In the genomic region with DNA sequence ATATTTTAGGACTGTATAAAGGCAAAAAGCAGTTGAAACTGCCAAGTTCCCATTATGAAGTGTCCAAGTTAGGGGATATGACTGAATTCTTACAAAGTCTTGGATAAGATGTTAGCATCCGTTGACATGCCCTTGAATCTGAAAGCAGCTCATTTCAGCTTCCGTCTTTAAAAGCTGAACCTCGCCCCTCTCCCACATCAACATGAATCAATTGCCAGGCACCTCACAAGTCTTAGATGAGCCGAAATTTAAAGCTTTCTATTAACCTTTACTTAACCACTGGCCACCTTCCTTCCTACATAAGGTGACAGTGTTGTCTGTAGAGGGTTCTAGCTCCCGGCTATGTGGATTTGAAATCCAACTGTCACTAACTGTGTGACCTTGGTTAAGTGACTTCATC, we compare ENCODE assay signal across 8 cellular contexts. TPM values are rescaled to one million over a fixed set of nuclear protein-coding genes. Genes with fewer than 3 reads are reported as not detected.
DNase-seq lines count a peak whose midpoint lies in the region; ATAC-seq and TF ChIP-seq lines count a peak whose summit lies in the region.

No MANE protein-coding gene starts in this region.

- H3K4me1 ChIP-seq in adipocyte (ENCODE audit: control insufficient read depth, insufficient read depth, low read length) (peaks cover 69% of the 10 kb centered on the region), thoracic aorta (ENCODE audit: control insufficient read depth in 1 of 2, low read depth in 2 of 2) (peaks cover 31 to 49% of the 10 kb centered on the region in 2 donors)

- peak overlapping the region; percentile 89 for H3K9ac ChIP-seq in adipocyte (ENCODE audit: low read length)

- H3K27me3 ChIP-seq in HL-60 (ENCODE audit: insufficient read depth, poor library complexity, severe bottlenecking) = no peaks in the 10 kb centered on the region
- H3K27me3 ChIP-seq in adipocyte (replicated peaks; ENCODE audit: control insufficient read depth, insufficient read depth, low read length) = no peaks in the 10 kb centered on the region
- H3K27me3 ChIP-seq in thoracic aorta (replicated peaks; ENCODE audit: insufficient read depth) = no peaks in the 10 kb centered on the region

- in situ Hi-C loops in ACHN (cut with HindIII; ENCODE audit: low pct_ligation_motif_present, low pct_unique_long_range_greater_than_20kb, low sequenced_read_pairs) = no loop called here

- peak overlapping the region; percentile 87 for H3K4me3 ChIP-seq in HL-60 (replicated peaks; ENCODE audit: insufficient read depth, low read length)
- peak overlapping the region; percentile 94 for H3K4me3 ChIP-seq in adipocyte (ENCODE audit: low read length)
- peak overlapping the region; percentile 94 for H3K4me3 ChIP-seq in thoracic aorta

- H3K27ac ChIP-seq in HL-60 (replicated peaks) (peak overlapping the region; percentile 88), thoracic aorta (no peak overlapping the region)

- TF ChIP-seq CTCF in HL-60 (IDR thresholded peaks at IDR 0.05; ENCODE audit: insufficient read depth, low read length) (no peak), thoracic aorta (IDR thresholded peaks at IDR 0.05) (no peak)

- no peak for ATAC-seq in left lobe of liver
- no peak for ATAC-seq in thoracic aorta (ENCODE audit: insufficient number of reproducible peaks, low FRiP score, low read depth)

- no peaks in the 10 kb centered on the region for H3K9me3 ChIP-seq in adipocyte (ENCODE audit: control insufficient read depth, low read length)
- no peaks in the 10 kb centered on the region for H3K9me3 ChIP-seq in thoracic aorta

- H3K36me3 ChIP-seq in adipocyte (ENCODE audit: control insufficient read depth, insufficient read depth, low read length, severe bottlenecking) (no peaks in the 10 kb centered on the region), thoracic aorta (no peaks in the 10 kb centered on the region)

- DNase-seq in ACHN = peak; percentile 22
- peak in 1 of 2 experiments; percentile 14 for DNase-seq in HL-60 (ENCODE audit: low read depth in 1 of 2, low spot score in 1 of 2)
- DNase-seq in adipocyte (ENCODE audit: low read depth) = peak; percentile 46
- DNase-seq in left lobe of liver (ENCODE audit: low spot score) = peak; percentile 30
- DNase-seq in thoracic aorta (ENCODE audit: low spot score) = no peak
- DNase-seq in mesenteric fat pad (ENCODE audit: low spot score) = no peak
- DNase-seq in NK-92 (lab: John Stamatoyannopoulos, UW; ENCODE audit: unreplicated experiment) = no peak
- no peak for DNase-seq in NCI-H2227 treated with DMSO at 0.1 percent for 48 hours (lab: John Stamatoyannopoulos, UW)

RNA-seq across cellular contexts. Expression of a gene that starts 1.3 kb away (rescaled TPM):
- 42.8 TPM for total RNA-seq in left lobe of liver
- 100 to 1,000 TPM in 1 of 2 donors, 10 to 100 TPM in 1; 76.4 to 105 TPM for total RNA-seq in thoracic aorta
- total RNA-seq in mesenteric fat pad = 101 TPM

RNA-seq across cellular contexts. Expression of a gene that starts 52.5 kb away (rescaled TPM):
- total RNA-seq in left lobe of liver (1.5 TPM), thoracic aorta (10 to 100 TPM; 12.3 to 14.5 TPM), mesenteric fat pad (4.2 TPM)

Comparison
In these comparisons a context has a peak if more than half of its experiments do, and no peak if none do; other contexts are left out.
1. DNase-seq: peak in ACHN (single experiment), adipocyte (single experiment) and left lobe of liver (single experiment); none in thoracic aorta (single experiment), mesenteric fat pad (single experiment), NK-92 (single experiment) and NCI-H2227 treated with DMSO at 0.1 percent for 48 hours (single experiment).
2. Peak in every context shown above with its lines, with median percentiles within 50 percentile points of each other: H3K4me3 ChIP-seq.